1 cellular context compared by ENCODE assay signal in genomic region chr1:85578321-85579295, GRCh38.
TF ChIP-seq lines count a peak whose summit lies in the region.

No MANE protein-coding gene starts in this region.

TF ChIP-seq in GM23338, 12 proteins besides CTCF, POLR2A, EP300 and RAD21 (continued from another document):
- no peak for TF ChIP-seq ZNF462 (CRISPR knock-in tag; IDR thresholded peaks at IDR 0.05)
- TF ChIP-seq EZH2phosphoT487 (IDR thresholded peaks at IDR 0.05; ENCODE audit: unreplicated experiment) = no peak
- TF ChIP-seq ZNF331 (CRISPR knock-in tag; IDR thresholded peaks at IDR 0.05; ENCODE audit: low read depth) = no peak
- no peak for TF ChIP-seq NANOG (IDR thresholded peaks at IDR 0.05; ENCODE audit: borderline replicate concordance)
- TF ChIP-seq STAT1 (IDR thresholded peaks at IDR 0.05; ENCODE audit: unreplicated experiment) = no peak
- TF ChIP-seq JUNB (IDR thresholded peaks at IDR 0.05; ENCODE audit: unreplicated experiment) = no peak
- no peak for TF ChIP-seq EZH2 (IDR thresholded peaks at IDR 0.05; ENCODE audit: low read depth, unreplicated experiment)
- no peak for TF ChIP-seq CREB1 (CRISPR knock-in tag; IDR thresholded peaks at IDR 0.05; ENCODE audit: low read depth)
